Comparison of ENCODE assay signal across 16 cellular contexts in genomic region chr14:50523271-50524041, GRCh38. TPM values are rescaled to one million over a fixed set of nuclear protein-coding genes. Genes with fewer than 3 reads are reported as not detected.
DNase-seq lines count a peak whose midpoint lies in the region; ATAC-seq and TF ChIP-seq lines count a peak whose summit lies in the region.
"Had no signal": no experiment of that assay in that cellular context is flagged by ENCODE, and none has a peak within 500 bp of the region (broad histone marks: within the 10 kb centered on the region; RNA-seq: fewer than 3 reads in every experiment).

No MANE protein-coding gene starts in this region.

- H3K27ac Mint-ChIP-seq in activated naive CD8-positive, alpha-beta T cell, result peak overlapping the region; percentile 90
- no peak overlapping the region for H3K27ac Mint-ChIP-seq in activated naive CD8-positive, alpha-beta T cell treated with anti-CD3 and anti-CD28 coated beads, Interleukin-2, amount 50 U/mL, for 24 hours
- H3K27ac Mint-ChIP-seq in T-helper 17 cell, result peak overlapping the region; percentile 88

- H3K27me3 Mint-ChIP-seq in activated naive CD8-positive, alpha-beta T cell, result no peaks in the 10 kb centered on the region
- H3K27me3 Mint-ChIP-seq in activated naive CD8-positive, alpha-beta T cell treated with anti-CD3 and anti-CD28 coated beads, Interleukin-2, amount 50 U/mL, for 24 hours, result no peaks in the 10 kb centered on the region
- H3K27me3 Mint-ChIP-seq in T-helper 17 cell, result no peaks in the 10 kb centered on the region

- peaks cover 33% of the 10 kb centered on the region for H4K20me1 ChIP-seq in osteoblast (ENCODE audit: insufficient read depth, low read length)

- peaks cover 65% of the 10 kb centered on the region for H3K4me1 Mint-ChIP-seq in activated naive CD8-positive, alpha-beta T cell (ENCODE audit: low read depth)
- H3K4me1 Mint-ChIP-seq in activated naive CD8-positive, alpha-beta T cell treated with anti-CD3 and anti-CD28 coated beads, Interleukin-2, amount 50 U/mL, for 24 hours, result peaks cover 67% of the 10 kb centered on the region
- H3K4me1 Mint-ChIP-seq in T-helper 17 cell, result peaks cover 47% of the 10 kb centered on the region

- H3K27me3 ChIP-seq in vagina, result no peaks in the 10 kb centered on the region
- H3K27me3 ChIP-seq in osteoblast (ENCODE audit: insufficient read depth, low read length), result no peaks in the 10 kb centered on the region

- ATAC-seq in activated naive CD8-positive, alpha-beta T cell treated with anti-CD3 and anti-CD28 coated beads, Interleukin-2, amount 50 U/mL, for 24 hours, result no peak
- ATAC-seq in T-helper 17 cell, result no peak

- H3K9me3 ChIP-seq in T-helper 17 cell (ENCODE audit: control insufficient read depth, low read length, poor library complexity, severe bottlenecking), result no peaks in the 10 kb centered on the region
- no peaks in the 10 kb centered on the region for H3K9me3 ChIP-seq in vagina
- H3K9me3 ChIP-seq in osteoblast (ENCODE audit: low read depth, low read length), result no peaks in the 10 kb centered on the region

- H3K79me2 ChIP-seq in osteoblast (ENCODE audit: insufficient read depth, low read length), result peaks cover 92% of the 10 kb centered on the region

- no peaks in the 10 kb centered on the region for H3K9me3 Mint-ChIP-seq in activated naive CD8-positive, alpha-beta T cell (ENCODE audit: low read depth)
- H3K9me3 Mint-ChIP-seq in activated naive CD8-positive, alpha-beta T cell treated with anti-CD3 and anti-CD28 coated beads, Interleukin-2, amount 50 U/mL, for 24 hours, result no peaks in the 10 kb centered on the region
- H3K9me3 Mint-ChIP-seq: T-helper 2 cell treated with Interferon-gamma antibody and Interleukin-4, amounts not matched to agents 5 μg/mL and 100 μg/mL, for 36 hours had no signal

- no peak for TF ChIP-seq POLR2A in vagina (IDR thresholded peaks at IDR 0.05)

- H3K4me3 ChIP-seq in vagina (no peak overlapping the region), osteoblast (ENCODE audit: insufficient read depth, low read length) (no peak overlapping the region)

- H3K4me1 ChIP-seq in vagina (peaks cover 89% of the 10 kb centered on the region), osteoblast (ENCODE audit: insufficient read depth, low read length) (peaks cover 28% of the 10 kb centered on the region)

- peak overlapping the region; percentile 49 for H3K27ac ChIP-seq in vagina
- no peak overlapping the region for H3K27ac ChIP-seq in osteoblast (ENCODE audit: low read depth, low read length)

- no peak overlapping the region for H3K4me2 ChIP-seq in osteoblast (ENCODE audit: insufficient read depth, low read length)

- DNase-seq in activated naive CD8-positive, alpha-beta T cell treated with anti-CD3 and anti-CD28 coated beads, Interleukin-2, amount 50 U/mL, for 24 hours, result no peak
- no peak for DNase-seq in T-helper 17 cell
- peak; percentile 45 for DNase-seq in iris pigment epithelial cell (ENCODE audit: low read depth)
- DNase-seq in vagina (ENCODE audit: extremely low spot score in 2 of 2), result no peak
- no peak for DNase-seq in RPMI8226
- no peak for DNase-seq in osteoblast (ENCODE audit: insufficient read length, low spot score, missing footprints)
- DNase-seq in HCEC 1CT, result no peak
- DNase-seq: activated CD4-positive, alpha-beta T cell treated with anti-CD3 and anti-CD28 coated beads, Interleukin-2, amount 50 U/mL, for 48 hours; activated gamma-delta T cell treated with Interleukin-2 at 50 U/mL for 16 hours; caudate nucleus; DMS53; NCI-H2081 treated with DMSO at 0.1 percent for 48 hours; NCI-H748 treated with DMSO at 0.1 percent for 48 hours; occipital lobe had no signal

- H2AFZ ChIP-seq in osteoblast (ENCODE audit: low read length), result no peak overlapping the region

- intact Hi-C loops in vagina (cut with DNase I), result no loop called here

- H3K4me3 Mint-ChIP-seq in activated naive CD8-positive, alpha-beta T cell, result peak overlapping the region; percentile 51
- H3K4me3 Mint-ChIP-seq in activated naive CD8-positive, alpha-beta T cell treated with anti-CD3 and anti-CD28 coated beads, Interleukin-2, amount 50 U/mL, for 24 hours, result no peak overlapping the region
- no peak overlapping the region for H3K4me3 Mint-ChIP-seq in T-helper 17 cell

- no peak for TF ChIP-seq CTCF in vagina (IDR thresholded peaks at IDR 0.05)
- TF ChIP-seq CTCF in osteoblast (IDR thresholded peaks at IDR 0.05; ENCODE audit: extremely low read depth, low read depth, low read length), result no peak

- peaks cover 18% of the 10 kb centered on the region for H3K36me3 Mint-ChIP-seq in activated naive CD8-positive, alpha-beta T cell
- H3K36me3 Mint-ChIP-seq in activated naive CD8-positive, alpha-beta T cell treated with anti-CD3 and anti-CD28 coated beads, Interleukin-2, amount 50 U/mL, for 24 hours (ENCODE audit: low read depth), result peaks cover 5% of the 10 kb centered on the region
- peaks cover 5% of the 10 kb centered on the region for H3K36me3 Mint-ChIP-seq in T-helper 17 cell (ENCODE audit: low read depth)

- H3K36me3 ChIP-seq in vagina (no peaks in the 10 kb centered on the region), osteoblast (ENCODE audit: insufficient read depth, low read length) (no peaks in the 10 kb centered on the region)

RNA-seq across cellular contexts. Expression of gene MAP4K5, which starts 8.9 kb away (rescaled TPM):
- total RNA-seq in T-helper 17 cell (10 to 100 TPM; 36.3 to 39.9 TPM), vagina (158 TPM), osteoblast (105 and 134 TPM in 2 replicates)

RNA-seq across cellular contexts. Expression of gene ATL1, which starts 36.5 kb away (rescaled TPM):
- total RNA-seq in T-helper 17 cell, result 1 to 10 TPM; 1.6 to 5.2 TPM
- 6.9 TPM for total RNA-seq in vagina
- total RNA-seq in osteoblast, result 6.5 and 8.5 TPM in 2 replicates
